In the genomic region with DNA sequence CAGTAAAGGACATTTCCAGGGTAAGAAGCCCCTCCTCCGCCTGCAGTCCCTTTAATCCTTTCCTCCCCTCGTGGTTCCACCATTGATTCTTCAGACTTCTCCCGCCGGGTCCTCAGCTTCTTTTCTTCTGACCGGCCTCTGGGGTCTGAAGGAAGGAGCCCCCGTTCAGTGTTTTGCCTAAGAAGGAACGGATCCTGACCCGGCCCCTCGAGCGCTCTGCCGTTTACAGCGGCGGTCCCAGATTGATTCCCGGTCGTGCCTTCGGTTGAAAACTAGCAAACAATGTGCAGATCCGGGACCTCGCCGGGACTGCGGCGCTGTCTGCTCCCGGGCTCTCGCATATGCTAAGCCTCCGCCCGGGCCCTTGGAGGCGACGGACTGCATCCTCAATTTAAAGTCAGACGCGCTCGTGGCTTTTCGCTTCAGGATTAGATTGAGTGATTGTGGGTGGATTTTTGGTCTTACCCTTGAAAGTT, we compare ENCODE assay signal across 1 cellular context.
TF ChIP-seq lines count a peak whose summit lies in the region.

No MANE protein-coding gene starts in this region.

TF ChIP-seq in K562, 482 proteins besides CTCF, POLR2A, EP300 and RAD21 (continued from another document and continues in another):
- TF ChIP-seq BCLAF1 (IDR thresholded peaks at IDR 0.05; ENCODE audit: borderline replicate concordance in 1 of 2, control insufficient read depth in 1 of 2, low read depth in 2 of 2, low read length in 1 of 2) (no peak), JUNB (CRISPR knock-in tag; conservative IDR thresholded peaks at IDR 0.05) (no peak), CREB1 (IDR thresholded peaks at IDR 0.05) (no peak), CREB1 (CRISPR knock-in tag; IDR thresholded peaks at IDR 0.05) (no peak), PATZ1 (CRISPR knock-in tag; IDR thresholded peaks at IDR 0.05; ENCODE audit: borderline replicate concordance) (0 out of 2 replicates have a peak, but pooled peaks have one; percentile 27), ZNF644 (tag; IDR thresholded peaks at IDR 0.05; ENCODE audit: low read depth) (0 out of 2 replicates have a peak, but pooled peaks have one; percentile 44), ZNF592 (IDR thresholded peaks at IDR 0.05) (no peak), CSDE1 (IDR thresholded peaks at IDR 0.05) (no peak), E4F1 (CRISPR knock-in tag; IDR thresholded peaks at IDR 0.05; ENCODE audit: borderline replicate concordance) (no peak), POLR2AphosphoS5 (IDR thresholded peaks at IDR 0.05; ENCODE audit: control insufficient read depth, insufficient read depth, low read depth, low read length) (no peak), PCBP1 (IDR thresholded peaks at IDR 0.05; ENCODE audit: low read depth, low read length, poor library complexity, severe bottlenecking) (no peak), ZNF311 (CRISPR knock-in tag; IDR thresholded peaks at IDR 0.05) (no peak), ZNF175 (CRISPR knock-in tag; IDR thresholded peaks at IDR 0.05; ENCODE audit: low read depth) (no peak), KAT7 (CRISPR knock-in tag; IDR thresholded peaks at IDR 0.05; ENCODE audit: borderline replicate concordance) (no peak; the same call in 1 of the 2 replicates), E2F1 (CRISPR knock-in tag; IDR thresholded peaks at IDR 0.05) (0 out of 2 replicates have a peak, but pooled peaks have one; percentile 21), HEY1 (CRISPR knock-in tag; IDR thresholded peaks at IDR 0.05; ENCODE audit: borderline replicate concordance) (no peak), SREBF2 (CRISPR knock-in tag; IDR thresholded peaks at IDR 0.05) (no peak), SIN3B (IDR thresholded peaks at IDR 0.05; ENCODE audit: low read depth) (no peak), ETV6 (IDR thresholded peaks at IDR 0.05; ENCODE audit: borderline replicate concordance in 1 of 2, low read depth in 2 of 2, low read length in 1 of 2) (no peak), ETV6 (CRISPR knock-in tag; IDR thresholded peaks at IDR 0.05; ENCODE audit: borderline replicate concordance) (no peak), MED1 (CRISPR knock-in tag; IDR thresholded peaks at IDR 0.05; ENCODE audit: borderline replicate concordance) (no peak), FOXP4 (CRISPR knock-in tag; IDR thresholded peaks at IDR 0.05; ENCODE audit: borderline replicate concordance) (no peak), CHD4 (IDR thresholded peaks at IDR 0.05; ENCODE audit: insufficient read depth, insufficient replicate concordance, low read depth, low read length, poor library complexity, severe bottlenecking) (no peak), U2AF1 (optimal IDR thresholded peaks at IDR 0.05; ENCODE audit: low read depth, low read length) (no peak), ZNF717 (CRISPR knock-in tag; IDR thresholded peaks at IDR 0.05) (no peak), TEAD1 (CRISPR knock-in tag; IDR thresholded peaks at IDR 0.05) (peak in 1 of 2 experiments; percentile 58; a peak in 2 of 4 replicates), LCOR (CRISPR knock-in tag; IDR thresholded peaks at IDR 0.05) (no peak), SMARCC2 (IDR thresholded peaks at IDR 0.05; ENCODE audit: low read depth) (no peak; the same call in 1 of the 2 replicates), SMARCA5 (IDR thresholded peaks at IDR 0.05) (no peak), CTCFL (IDR thresholded peaks at IDR 0.05; ENCODE audit: borderline replicate concordance, insufficient read depth, low read depth, low read length, poor library complexity, severe bottlenecking) (no peak), MAFK (IDR thresholded peaks at IDR 0.05; ENCODE audit: low read length) (no peak), SPI1 (IDR thresholded peaks at IDR 0.05; ENCODE audit: borderline replicate concordance, low read depth, low read length) (no peak), MAZ (CRISPR knock-in tag; conservative IDR thresholded peaks at IDR 0.05 in 1 of 2, IDR thresholded peaks at IDR 0.05 in 1 of 2) (no peak), NEUROD1 (IDR thresholded peaks at IDR 0.05; ENCODE audit: borderline replicate concordance, low read depth, low read length, partially characterized antibody) (no peak), PHB (CRISPR knock-in tag; IDR thresholded peaks at IDR 0.05) (no peak), ZNF134 (CRISPR knock-in tag; conservative IDR thresholded peaks at IDR 0.05) (no peak), ATF7 (IDR thresholded peaks at IDR 0.05) (no peak), SP2 (IDR thresholded peaks at IDR 0.05; ENCODE audit: extremely low read depth, low read depth, low read length, poor library complexity, severe bottlenecking) (no peak)
- TF ChIP-seq, protein P1, sequence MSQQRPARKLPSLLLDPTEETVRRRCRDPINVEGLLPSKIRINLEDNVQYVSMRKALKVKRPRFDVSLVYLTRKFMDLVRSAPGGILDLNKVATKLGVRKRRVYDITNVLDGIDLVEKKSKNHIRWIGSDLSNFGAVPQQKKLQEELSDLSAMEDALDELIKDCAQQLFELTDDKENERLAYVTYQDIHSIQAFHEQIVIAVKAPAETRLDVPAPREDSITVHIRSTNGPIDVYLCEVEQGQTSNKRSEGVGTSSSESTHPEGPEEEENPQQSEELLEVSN (IDR thresholded peaks at IDR 0.05; ENCODE audit: borderline replicate concordance in 1 of 2, extremely low read depth in 1 of 2, insufficient read depth in 1 of 2, insufficient read length in 1 of 2, low read depth in 1 of 2, low read length in 1 of 2, poor library complexity in 1 of 2, severe bottlenecking in 1 of 2): peak in 1 of 2 experiments; percentile 84
- TF ChIP-seq, protein P2, sequence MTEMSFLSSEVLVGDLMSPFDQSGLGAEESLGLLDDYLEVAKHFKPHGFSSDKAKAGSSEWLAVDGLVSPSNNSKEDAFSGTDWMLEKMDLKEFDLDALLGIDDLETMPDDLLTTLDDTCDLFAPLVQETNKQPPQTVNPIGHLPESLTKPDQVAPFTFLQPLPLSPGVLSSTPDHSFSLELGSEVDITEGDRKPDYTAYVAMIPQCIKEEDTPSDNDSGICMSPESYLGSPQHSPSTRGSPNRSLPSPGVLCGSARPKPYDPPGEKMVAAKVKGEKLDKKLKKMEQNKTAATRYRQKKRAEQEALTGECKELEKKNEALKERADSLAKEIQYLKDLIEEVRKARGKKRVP (CRISPR knock-in tag; IDR thresholded peaks at IDR 0.05): no peak
